ENCODE assay signal across 8 cellular contexts in the genomic region with DNA sequence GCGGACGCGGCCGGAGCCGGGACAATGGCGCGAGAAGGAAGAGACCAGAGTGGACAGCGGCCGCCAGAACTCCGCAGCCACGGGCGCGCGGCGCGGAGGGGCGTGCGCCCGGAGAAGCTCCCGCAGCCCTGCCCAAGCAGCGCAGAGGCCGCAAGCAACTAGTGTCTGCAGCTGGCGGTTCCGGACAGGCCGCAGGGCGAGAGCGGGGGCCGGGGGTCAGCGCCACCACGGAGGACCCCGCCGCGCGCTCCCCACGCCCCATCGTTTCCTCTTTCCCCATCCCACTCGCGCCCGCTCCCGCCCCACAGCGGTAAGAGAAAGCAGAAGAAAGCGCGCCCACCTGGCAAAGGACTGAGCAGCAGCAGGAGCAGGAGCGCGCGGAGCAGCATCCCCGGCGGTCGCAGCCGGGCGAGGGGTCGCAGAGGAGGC. TPM values are rescaled to one million over a fixed set of nuclear protein-coding genes. Genes with fewer than 3 reads are reported as not detected.
DNase-seq lines count a peak whose midpoint lies in the region; ATAC-seq and TF ChIP-seq lines count a peak whose summit lies in the region.

No MANE protein-coding gene starts in this region.

- H3K4ac ChIP-seq in trophoblast cell (ENCODE audit: low read depth, low read length), result peak overlapping the region; percentile 94

- no peaks in the 10 kb centered on the region for H3K9me3 Mint-ChIP-seq in activated CD4-positive, alpha-beta memory T cell treated with anti-CD3 and anti-CD28 coated beads, Interleukin-2, amount 10 ng/mL, durations not matched to agents 7 days and 5 days

- H4K8ac ChIP-seq in trophoblast cell (ENCODE audit: low read depth, low read length), result peak overlapping the region; percentile 84

- H3K36me3 ChIP-seq in gastroesophageal sphincter (no peaks in the 10 kb centered on the region), trophoblast cell (ENCODE audit: control insufficient read depth in 1 of 2, insufficient read depth in 2 of 2, low read length in 2 of 2) (peaks cover 0 to 2% of the 10 kb centered on the region in 2 experiments)

- H3K79me1 ChIP-seq in trophoblast cell (ENCODE audit: low read length), result peaks cover 32% of the 10 kb centered on the region

- H2BK120ac ChIP-seq in trophoblast cell (ENCODE audit: insufficient read depth, low read length, poor library complexity), result peak overlapping the region; percentile 82

- no peaks in the 10 kb centered on the region for H3K36me3 Mint-ChIP-seq in activated CD4-positive, alpha-beta memory T cell treated with anti-CD3 and anti-CD28 coated beads, Interleukin-2, amount 10 ng/mL, durations not matched to agents 7 days and 5 days (ENCODE audit: low read depth)

- no peaks in the 10 kb centered on the region for H3K9me3 ChIP-seq in gastroesophageal sphincter
- H3K9me3 ChIP-seq in trophoblast cell (ENCODE audit: insufficient read depth, low read depth, low read length), result no peaks in the 10 kb centered on the region

- peak overlapping the region; percentile 46 for H2BK12ac ChIP-seq in trophoblast cell (ENCODE audit: low read length)

- peak overlapping the region; percentile 3 for H4K12ac ChIP-seq in trophoblast cell (ENCODE audit: low read depth, low read length)

- H3K27ac Mint-ChIP-seq in activated CD4-positive, alpha-beta memory T cell treated with anti-CD3 and anti-CD28 coated beads, Interleukin-2, amount 10 ng/mL, durations not matched to agents 7 days and 5 days, result no peak overlapping the region

- peaks cover 34% of the 10 kb centered on the region for H3K27me3 Mint-ChIP-seq in activated CD4-positive, alpha-beta memory T cell treated with anti-CD3 and anti-CD28 coated beads, Interleukin-2, amount 10 ng/mL, durations not matched to agents 7 days and 5 days

- H3K4me1 ChIP-seq in gastroesophageal sphincter, result peaks cover 0 to 31% (median 4%) of the 10 kb centered on the region in 3 donors
- peaks cover 3% of the 10 kb centered on the region in 2 experiments for H3K4me1 ChIP-seq in trophoblast cell (ENCODE audit: control insufficient read depth in 1 of 2, insufficient read depth in 2 of 2, low read length in 2 of 2)

- no peak overlapping the region for H3K23ac ChIP-seq in trophoblast cell (ENCODE audit: low read length)

- H2AK5ac ChIP-seq in trophoblast cell (ENCODE audit: low read length), result peak overlapping the region; percentile 70

- H3K79me2 ChIP-seq in trophoblast cell (ENCODE audit: control insufficient read depth, insufficient read depth, low read length, poor library complexity), result peaks cover 20% of the 10 kb centered on the region

- ATAC-seq in gastroesophageal sphincter, result peak; percentile 53
- ATAC-seq in GM21619 (IDR thresholded peaks at IDR 0.05; ENCODE audit: unreplicated experiment), result no peak

- DNase-seq in D341Med (ENCODE audit: low spot score) (peak; percentile 73), HS-5 (ENCODE audit: low read depth) (peak; percentile 4), trophoblast cell (peak in 1 of 2 donors; percentile 33), HPDE6-E6E7 (ENCODE audit: extremely low spot score) (no peak), KG1 (lab: John Stamatoyannopoulos, UW) (no peak)
- DNase-seq in activated CD4-positive, alpha-beta memory T cell treated with anti-CD3 and anti-CD28 coated beads, Interleukin-2, amount 10 ng/mL, durations not matched to agents 7 days and 5 days, result no peak

- peak overlapping the region; percentile 32 for H2AFZ ChIP-seq in trophoblast cell (ENCODE audit: insufficient read depth, low read length, poor library complexity)

- peak overlapping the region; percentile 91 for H3K14ac ChIP-seq in trophoblast cell (ENCODE audit: low read length)

- no peak for TF ChIP-seq POLR2A in gastroesophageal sphincter (IDR thresholded peaks at IDR 0.05)

- peak overlapping the region; percentile 96 for H4K91ac ChIP-seq in trophoblast cell (ENCODE audit: low read depth, low read length)

- CTCF ChIA-PET in activated CD4-positive, alpha-beta memory T cell treated with anti-CD3 and anti-CD28 coated beads, Interleukin-2, amount 10 ng/mL, durations not matched to agents 7 days and 5 days (lab: Charles Lee), result no interaction called here

- no peak for TF ChIP-seq EP300 in gastroesophageal sphincter (IDR thresholded peaks at IDR 0.05)

- peak overlapping the region; percentile 44 for H2BK5ac ChIP-seq in trophoblast cell (ENCODE audit: low read depth, low read length, poor library complexity)

- peak overlapping the region; percentile 62 for H3K4me2 ChIP-seq in trophoblast cell (ENCODE audit: low read length)

- peak overlapping the region; percentile 97 for H3K18ac ChIP-seq in trophoblast cell (ENCODE audit: low read length)

- H3K27ac ChIP-seq in gastroesophageal sphincter (peak overlapping the region in 3 of 4 donors; percentile 47 to 76 (median 73)), trophoblast cell (ENCODE audit: low read depth, low read length) (peak overlapping the region; percentile 97)

- H3K9ac ChIP-seq in trophoblast cell (ENCODE audit: low read length), result peak overlapping the region; percentile 99

- TF ChIP-seq CTCF in gastroesophageal sphincter (IDR thresholded peaks at IDR 0.05), result no peak

- H3K27me3 ChIP-seq in gastroesophageal sphincter (peaks cover 49% of the 10 kb centered on the region), trophoblast cell (ENCODE audit: insufficient read depth, low read length) (no peaks in the 10 kb centered on the region)

- peak overlapping the region; percentile 52 for H3K4me3 Mint-ChIP-seq in activated CD4-positive, alpha-beta memory T cell treated with anti-CD3 and anti-CD28 coated beads, Interleukin-2, amount 10 ng/mL, durations not matched to agents 7 days and 5 days

- H3K4me3 ChIP-seq in gastroesophageal sphincter, result peak overlapping the region; percentile 55 to 85
- H3K4me3 ChIP-seq in trophoblast cell (ENCODE audit: low read depth, low read length), result peak overlapping the region; percentile 100

- POLR2A ChIA-PET in activated CD4-positive, alpha-beta memory T cell treated with anti-CD3 and anti-CD28 coated beads, Interleukin-2, amount 10 ng/mL, durations not matched to agents 7 days and 5 days (lab: Charles Lee), result no interaction called here

- H3K4me1 Mint-ChIP-seq in activated CD4-positive, alpha-beta memory T cell treated with anti-CD3 and anti-CD28 coated beads, Interleukin-2, amount 10 ng/mL, durations not matched to agents 7 days and 5 days, result peaks cover 3% of the 10 kb centered on the region

- no CpG with 5 or more reads among the region's 52 CpGs for WGBS in gastroesophageal sphincter (ENCODE audit: low coverage in 1 of 2), 2 donors
- no CpG with 5 or more reads among the region's 52 CpGs for WGBS in trophoblast cell (ENCODE audit: extremely low coverage, insufficient coverage, insufficient read length)

RNA-seq across cellular contexts. Expression of gene PRTG, which starts 0.4 kb away (rescaled TPM):
- total RNA-seq in activated CD4-positive, alpha-beta memory T cell treated with anti-CD3 and anti-CD28 coated beads, Interleukin-2, amount 10 ng/mL, durations not matched to agents 7 days and 5 days, result not detected
- total RNA-seq in gastroesophageal sphincter, result 1 to 10 TPM in 3 of 4 donors, under 1 TPM in 1; 0.81 to 3.3 (median 1.2) TPM
- polyA plus RNA-seq in trophoblast cell (2013), result 78.9 and 95.7 TPM in 2 replicates

Comparison
In these comparisons a context has a peak if more than half of its experiments do, and no peak if none do; other contexts are left out.
1. DNase-seq: peak in D341Med (single experiment) and HS-5 (single experiment); none in activated CD4-positive, alpha-beta memory T cell treated with anti-CD3 and anti-CD28 coated beads, Interleukin-2, amount 10 ng/mL, durations not matched to agents 7 days and 5 days (single experiment), HPDE6-E6E7 (single experiment) and KG1 (single experiment).